Comparison of ENCODE assay signal across 11 cellular contexts in genomic region chr6:112237644-112238043, GRCh38. TPM values are rescaled to one million over a fixed set of nuclear protein-coding genes. Genes with fewer than 3 reads are reported as not detected.
A peak's percentile ranks its signal among the peaks of the same experiment; 100 is the strongest.
DNase-seq lines count a peak whose midpoint lies in the region; ATAC-seq, FAIRE-seq and TF ChIP-seq lines count a peak whose summit lies in the region.
"Had no signal": no experiment of that assay in that cellular context is flagged by ENCODE, and none has a peak within 500 bp of the region (broad histone marks: within the 10 kb centered on the region; RNA-seq: fewer than 3 reads in every experiment).

No MANE protein-coding gene starts in this region.

- H3K4me3 ChIP-seq in A549 (no peak overlapping the region), fibroblast of mammary gland (ENCODE audit: control insufficient read depth, low read depth, low read length) (no peak overlapping the region)
- H3K4me3 ChIP-seq: K562, pancreas had no signal

- H3K4me1 Mint-ChIP-seq in nephron = peaks cover 70% of the 10 kb centered on the region

- H3K27ac ChIP-seq in A549 = peak overlapping the region in 1 of 2 experiments; percentile 73; a peak in 3 of 6 replicates
- H3K27ac ChIP-seq: pancreas had no signal

- peak overlapping the region; percentile 79 to 93 (median 86) for H3K27ac Mint-ChIP-seq in nephron

- peaks cover 7% of the 10 kb centered on the region for H3K36me3 Mint-ChIP-seq in nephron (ENCODE audit: low read depth)

- CTCF ChIA-PET in A549 (lab: Yijun Ruan, JAX) = interaction anchor here (0.7 kb wide), 1 partner anchor 8 kb away, joined by 3 read pairs; no protein-coding TSS in a partner anchor

- H3K4me3 Mint-ChIP-seq in nephron = peak overlapping the region in 1 of 3 experiments; percentile 0

- H3K9me3 Mint-ChIP-seq in nephron = no peaks in the 10 kb centered on the region

- ATAC-seq in A549 (peak; percentile 68 to 69), HG03045 (IDR thresholded peaks at IDR 0.05; ENCODE audit: unreplicated experiment) (no peak), HG03025 (IDR thresholded peaks at IDR 0.05; ENCODE audit: low FRiP score, unreplicated experiment) (no peak)
- ATAC-seq: K562 had no signal

- H3K9me3 ChIP-seq in A549 = no peaks in the 10 kb centered on the region
- H3K9me3 ChIP-seq: pancreas had no signal

- no peak for TF ChIP-seq RAD21 in A549 (conservative IDR thresholded peaks at IDR 0.05 in 1 of 2, IDR thresholded peaks at IDR 0.05 in 1 of 2)

- no peak for FAIRE-seq in A549 (lab: Jason Lieb, UNC)
- FAIRE-seq: K562, pancreas had no signal

- POLR2A ChIA-PET in A549 (lab: Yijun Ruan, JAX) = no interaction called here

- no peak for TF ChIP-seq POLR2A in A549 (IDR thresholded peaks at IDR 0.05; ENCODE audit: low read length)

- H3K4me2 ChIP-seq in A549 = peak overlapping the region; percentile 24; the same call in 1 of the 3 replicates

- 0 out of 5 replicates have a peak, but pooled peaks of 1 of the 2 experiments have one; percentile 19 for TF ChIP-seq EP300 in A549 (IDR thresholded peaks at IDR 0.05)

- no peaks in the 10 kb centered on the region for H3K27me3 Mint-ChIP-seq in nephron (ENCODE audit: low read depth)

- H3K4me1 ChIP-seq in A549 = peaks cover 10% of the 10 kb centered on the region; the same call in 1 of the 3 replicates

- DNase-seq in A549 (ENCODE audit: low read depth in 1 of 2, low spot score in 1 of 2) (peak in 1 of 2 experiments; percentile 33), fibroblast of mammary gland (ENCODE audit: low read depth) (peak; percentile 100), GDM1 (lab: John Stamatoyannopoulos, UW) (no peak), cerebellar cortex (ENCODE audit: low spot score) (no peak)
- DNase-seq: cortex of kidney had no signal

- WGBS in A549 (ENCODE audit: missing lambda C conversion rate) = 38% methylated on average over 3 of the region's 3 CpGs

- TF ChIP-seq CTCF in A549 (IDR thresholded peaks at IDR 0.05) (no peak), fibroblast of mammary gland (conservative IDR thresholded peaks at IDR 0.05; ENCODE audit: control insufficient read depth, insufficient read depth, low read depth, low read length) (no peak), nephron (IDR thresholded peaks at IDR 0.05; ENCODE audit: unreplicated experiment in 3 of 3) (no peak)

TF ChIP-seq in A549, 52 proteins besides CTCF, POLR2A, EP300 and RAD21:
- TF ChIP-seq CEBPB (IDR thresholded peaks at IDR 0.05) (peak; percentile 45 to 76; a peak in 3 of 4 replicates), JUN (IDR thresholded peaks at IDR 0.05) (0 out of 5 replicates have a peak, but pooled peaks of 1 of the 2 experiments have one; percentile 18), HES2 (IDR thresholded peaks at IDR 0.05) (no peak)

TF ChIP-seq in PFSK-1, 5 proteins besides CTCF, POLR2A, EP300 and RAD21:
- no peak for TF ChIP-seq TAF1 (IDR thresholded peaks at IDR 0.05; ENCODE audit: borderline replicate concordance, insufficient read depth, low read length)
- TF ChIP-seq REST (IDR thresholded peaks at IDR 0.05; ENCODE audit: insufficient read depth in 1 of 2, low read depth in 2 of 2, low read length in 2 of 2) = peak in 1 of 2 experiments; percentile 37; a peak in 1 of 4 replicates
- TF ChIP-seq SIN3A (IDR thresholded peaks at IDR 0.05; ENCODE audit: borderline replicate concordance, insufficient read depth, low read length) = no peak
- 0 out of 2 replicates have a peak, but pooled peaks have one; percentile 38 for TF ChIP-seq POLR2AphosphoS5 (IDR thresholded peaks at IDR 0.05; ENCODE audit: low read depth, low read length)

RNA-seq across cellular contexts. Expression of gene LAMA4, which starts 16.7 kb away (rescaled TPM):
- polyA plus RNA-seq in A549 (2011; rRNA removed) (0.93 and 1.0 TPM in 2 replicates), A549 (2017; fragmentation: RNase III; extraction: RNeasy Plus Mini Kit Qiagen cat#74134 plus additional on column Dnase treatment) (3.1 to 3.7 TPM (median 3.7 TPM) in 3 replicates)
- polyA plus RNA-seq in A549 (2012; cell fraction: cytosol; rRNA removed) = 0.66 and 0.90 TPM in 2 replicates
- polyA plus RNA-seq in A549 (2012; cell fraction: nucleus; rRNA removed) = 1.5 and 1.6 TPM in 2 replicates
- 3.5 and 4.0 TPM in 2 replicates for polyA minus RNA-seq in A549 (2011; rRNA and poly(A)+ RNA removed)
- 185 TPM for polyA plus RNA-seq in PFSK-1 (2012; ENCODE audit: insufficient read length, low read depth)

Comparison
In these comparisons a context has a peak if more than half of its experiments do, and no peak if none do; other contexts are left out.
1. ATAC-seq: peak in A549 (2 of 2); none in HG03045 (single experiment) and HG03025 (single experiment).